1 cellular context compared by ENCODE assay signal in the genomic region with DNA sequence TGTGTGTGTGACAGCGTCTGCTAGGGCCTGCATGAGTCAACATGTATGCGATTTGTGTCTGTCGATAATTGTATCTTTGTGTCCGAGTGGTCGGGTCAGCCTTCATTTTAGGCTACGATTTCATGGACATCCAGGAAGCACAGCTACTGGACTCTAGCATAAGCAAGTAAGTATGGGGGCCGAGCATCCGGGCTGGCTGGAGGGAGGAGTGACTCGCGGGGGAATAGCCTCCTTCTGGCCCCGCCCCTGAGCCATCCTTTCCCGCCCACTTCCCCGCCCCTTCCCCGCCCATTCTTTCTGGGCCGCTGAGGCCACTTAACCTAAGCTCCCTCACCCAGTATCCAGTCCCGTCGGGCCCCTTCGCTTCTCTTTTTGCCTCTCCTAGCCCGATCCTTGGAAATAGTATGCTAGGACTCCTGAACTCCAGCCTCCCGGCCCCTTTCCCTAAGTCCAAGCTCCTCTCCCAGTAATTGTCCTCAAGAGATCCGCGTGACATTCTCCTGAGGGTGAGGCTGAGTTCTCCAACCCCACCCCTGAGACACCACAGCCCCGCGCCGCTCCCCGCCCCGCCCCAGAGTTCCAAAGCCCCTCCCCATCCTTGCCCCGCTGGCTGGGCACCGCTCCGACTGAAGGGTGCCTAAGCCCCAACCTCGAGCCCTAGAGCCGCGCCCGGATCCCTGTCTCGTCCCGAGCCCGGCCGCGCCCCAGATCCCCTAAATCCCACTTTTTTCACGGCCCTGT.
TF ChIP-seq lines count a peak whose summit lies in the region.

No MANE protein-coding gene starts in this region.

TF ChIP-seq in HCT116, 20 proteins besides CTCF, POLR2A, EP300 and RAD21 (continued from another document):
- TF ChIP-seq, protein P1, sequence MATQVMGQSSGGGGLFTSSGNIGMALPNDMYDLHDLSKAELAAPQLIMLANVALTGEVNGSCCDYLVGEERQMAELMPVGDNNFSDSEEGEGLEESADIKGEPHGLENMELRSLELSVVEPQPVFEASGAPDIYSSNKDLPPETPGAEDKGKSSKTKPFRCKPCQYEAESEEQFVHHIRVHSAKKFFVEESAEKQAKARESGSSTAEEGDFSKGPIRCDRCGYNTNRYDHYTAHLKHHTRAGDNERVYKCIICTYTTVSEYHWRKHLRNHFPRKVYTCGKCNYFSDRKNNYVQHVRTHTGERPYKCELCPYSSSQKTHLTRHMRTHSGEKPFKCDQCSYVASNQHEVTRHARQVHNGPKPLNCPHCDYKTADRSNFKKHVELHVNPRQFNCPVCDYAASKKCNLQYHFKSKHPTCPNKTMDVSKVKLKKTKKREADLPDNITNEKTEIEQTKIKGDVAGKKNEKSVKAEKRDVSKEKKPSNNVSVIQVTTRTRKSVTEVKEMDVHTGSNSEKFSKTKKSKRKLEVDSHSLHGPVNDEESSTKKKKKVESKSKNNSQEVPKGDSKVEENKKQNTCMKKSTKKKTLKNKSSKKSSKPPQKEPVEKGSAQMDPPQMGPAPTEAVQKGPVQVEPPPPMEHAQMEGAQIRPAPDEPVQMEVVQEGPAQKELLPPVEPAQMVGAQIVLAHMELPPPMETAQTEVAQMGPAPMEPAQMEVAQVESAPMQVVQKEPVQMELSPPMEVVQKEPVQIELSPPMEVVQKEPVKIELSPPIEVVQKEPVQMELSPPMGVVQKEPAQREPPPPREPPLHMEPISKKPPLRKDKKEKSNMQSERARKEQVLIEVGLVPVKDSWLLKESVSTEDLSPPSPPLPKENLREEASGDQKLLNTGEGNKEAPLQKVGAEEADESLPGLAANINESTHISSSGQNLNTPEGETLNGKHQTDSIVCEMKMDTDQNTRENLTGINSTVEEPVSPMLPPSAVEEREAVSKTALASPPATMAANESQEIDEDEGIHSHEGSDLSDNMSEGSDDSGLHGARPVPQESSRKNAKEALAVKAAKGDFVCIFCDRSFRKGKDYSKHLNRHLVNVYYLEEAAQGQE (IDR thresholded peaks at IDR 0.05; ENCODE audit: low read depth): no peak
- no peak for TF ChIP-seq FOSL1 (IDR thresholded peaks at IDR 0.05; ENCODE audit: low read depth)
- TF ChIP-seq, protein P2, sequence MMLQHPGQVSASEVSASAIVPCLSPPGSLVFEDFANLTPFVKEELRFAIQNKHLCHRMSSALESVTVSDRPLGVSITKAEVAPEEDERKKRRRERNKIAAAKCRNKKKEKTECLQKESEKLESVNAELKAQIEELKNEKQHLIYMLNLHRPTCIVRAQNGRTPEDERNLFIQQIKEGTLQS (IDR thresholded peaks at IDR 0.05): no peak
- TF ChIP-seq CBX3 (IDR thresholded peaks at IDR 0.05; ENCODE audit: low read depth): no peak
- TF ChIP-seq YY1 (IDR thresholded peaks at IDR 0.05; ENCODE audit: extremely low read depth, insufficient replicate concordance, low read depth, low read length): no peak
- no peak for TF ChIP-seq SP1 (IDR thresholded peaks at IDR 0.05; ENCODE audit: low read depth)
TF ChIP-seq in HCT116: peak in this region for 2.
